8 cellular contexts compared by ENCODE assay signal in the genomic region with DNA sequence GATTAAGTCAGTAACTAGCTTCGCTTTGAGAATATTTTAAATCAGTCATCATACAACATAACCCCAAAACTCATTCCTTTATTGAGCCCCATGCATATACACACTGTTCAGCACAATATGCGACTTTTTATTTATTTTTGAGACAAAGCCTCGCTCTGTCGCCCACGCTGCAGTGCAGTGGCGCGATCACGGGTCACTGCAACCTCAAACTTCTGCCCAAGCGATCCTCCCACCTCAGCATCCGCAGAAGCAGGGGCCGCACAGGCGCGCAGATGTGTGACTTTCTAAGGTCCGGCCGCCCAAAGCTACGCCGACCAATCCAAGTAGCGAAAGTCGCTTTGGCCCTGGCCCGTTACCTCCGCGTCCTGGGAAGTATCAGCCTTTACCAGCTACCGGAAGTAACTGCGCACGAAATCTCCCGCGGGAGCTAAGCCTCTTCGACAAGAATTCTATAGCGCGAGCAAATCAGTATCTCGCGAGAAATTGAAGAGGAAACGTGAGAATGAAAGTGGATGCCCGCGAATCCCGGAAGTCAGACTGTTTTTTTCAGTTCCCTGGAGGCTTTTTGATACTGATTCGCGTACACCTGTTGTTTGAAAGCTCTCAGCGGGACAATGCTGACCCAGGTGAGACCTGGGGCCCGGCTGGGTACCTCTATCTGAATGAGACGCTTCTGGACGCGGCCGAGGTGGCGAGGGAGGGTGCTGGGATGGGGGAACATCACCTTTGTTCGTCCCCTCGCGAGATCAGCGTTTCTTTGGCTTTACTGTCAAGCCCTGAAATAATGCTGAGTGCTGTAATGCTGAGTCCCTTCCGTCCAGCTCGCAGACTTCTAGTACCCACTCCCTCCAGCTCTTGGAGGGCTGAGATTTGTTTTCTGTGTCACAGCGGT.
DNase-seq lines count a peak whose midpoint lies in the region; ATAC-seq and TF ChIP-seq lines count a peak whose summit lies in the region.

A gene (minus strand): TSS at position 404 of the 892 bp plus-strand sequence. CDS start 1,405 bp downstream, outside the sequence.
A gene (plus strand): TSS at position 549 of the 892 bp plus-strand sequence. CDS start 66 bp downstream, at position 615.

- H3K36me3 ChIP-seq in OCI-LY3 (replicated peaks; ENCODE audit: low read depth, low read length), result peaks cover 8% of the 10 kb centered on the region

- peaks cover 23% of the 10 kb centered on the region for H3K4me1 ChIP-seq in OCI-LY3 (ENCODE audit: low read length)

- peak within 1 kb of the TSS; percentile 95 for H3K9ac ChIP-seq in OCI-LY3 (ENCODE audit: low read length)

- peak within 1 kb of the TSS; percentile 78 for H3K4me3 ChIP-seq in OCI-LY3 (ENCODE audit: low read length)

- H3K9me3 ChIP-seq in OCI-LY3 (ENCODE audit: insufficient read depth, low read length), result no peaks in the 10 kb centered on the region

- TF ChIP-seq CTCF in OCI-LY3 (IDR thresholded peaks at IDR 0.05; ENCODE audit: low read depth, low read length), result no peak

- H3K4me2 ChIP-seq in OCI-LY3 (ENCODE audit: low read length), result peak within 1 kb of the TSS; percentile 98

- H4K20me1 ChIP-seq in OCI-LY3 (ENCODE audit: insufficient read depth, low read length), result no peaks in the 10 kb centered on the region

- H2AFZ ChIP-seq in OCI-LY3 (ENCODE audit: low read depth, low read length), result peak within 1 kb of the TSS; percentile 93

- DNase-seq in DMS 273 treated with DMSO at 0.1 percent for 48 hours (lab: John Stamatoyannopoulos, UW), result peak; percentile 98
- peak; percentile 63 for DNase-seq in HuH-7.5 (ENCODE audit: low spot score)
- DNase-seq in activated T-cell treated with anti-CD3 and anti-CD28 coated beads for 1 hour (ENCODE audit: low read depth), result peak; percentile 63
- peak; percentile 81 for DNase-seq in epidermal melanocyte (ENCODE audit: insufficient read length, low spot score)
- DNase-seq in midbrain (lab: John Stamatoyannopoulos, UW), result peak; percentile 87
- peak; percentile 66 to 76 for DNase-seq in stimulated activated CD8-positive, alpha-beta memory T cell treated with anti-CD3 and anti-CD28 coated beads, Interleukin-15, amount 100 ng/mL, for 48 hours (ENCODE audit: low read depth in 2 of 2)

- H3K79me2 ChIP-seq in OCI-LY3 (ENCODE audit: low read length), result peaks cover 31% of the 10 kb centered on the region

- H3K27ac ChIP-seq in OCI-LY3 (ENCODE audit: low read length), result peak within 1 kb of the TSS; percentile 88

- peak; percentile 98 for ATAC-seq in GM21528 (IDR thresholded peaks at IDR 0.05; ENCODE audit: low FRiP score, unreplicated experiment)

- H3K27me3 ChIP-seq in OCI-LY3 (ENCODE audit: low read depth, low read length), result no peaks in the 10 kb centered on the region

Comparison
In these comparisons a context has a peak if more than half of its experiments do, and no peak if none do; other contexts are left out.
1. Peak in every context shown above with its lines: DNase-seq, ATAC-seq, H3K4me3 ChIP-seq and H3K27ac ChIP-seq.